In genomic region chr13:70235565-70235964, GRCh38 we compare ENCODE assay signal across 4 cellular contexts.
"Had no signal": no experiment of that assay in that cellular context is flagged by ENCODE, and none has a peak within 500 bp of the region (broad histone marks: within the 10 kb centered on the region; RNA-seq: fewer than 3 reads in every experiment).

No MANE protein-coding gene starts in this region.

- H3K27ac ChIP-seq: GM23248 had no signal

- H3K4me2 ChIP-seq: GM23338 had no signal

- H2AFZ ChIP-seq: GM23248, GM23338 had no signal

- H3K36me3 ChIP-seq: HAP-1 had no signal

- H3K9ac ChIP-seq: GM23248 had no signal

- ATAC-seq: GM23338, HCT116 had no signal

- H3K9me3 ChIP-seq: HAP-1 had no signal

- H3K4me3 ChIP-seq: GM23248, GM23338, HAP-1 had no signal
